ENCODE assay signal across 16 cellular contexts in genomic region chr4:141109983-141110382, GRCh38. TPM values are rescaled to one million over a fixed set of nuclear protein-coding genes. Genes with fewer than 3 reads are reported as not detected.
DNase-seq lines count a peak whose midpoint lies in the region; ATAC-seq and TF ChIP-seq lines count a peak whose summit lies in the region.
"Had no signal": no experiment of that assay in that cellular context is flagged by ENCODE, and none has a peak within 500 bp of the region (broad histone marks: within the 10 kb centered on the region; RNA-seq: fewer than 3 reads in every experiment).

No MANE protein-coding gene starts in this region.

- H3K27ac ChIP-seq in SK-N-SH (ENCODE audit: low read depth in 2 of 2, low read length in 1 of 2) = no peak overlapping the region
- H3K27ac ChIP-seq: 22Rv1; BLaER1 treated with 17β-estradiol and CSF1 and Interleukin-3, amounts not matched to agents 10 nM and 100 nM had no signal

- no peaks in the 10 kb centered on the region for H3K4me1 Mint-ChIP-seq in nephron progenitor cell
- H3K4me1 Mint-ChIP-seq in activated T-helper 1 cell treated with anti-CD3 and anti-CD28 coated beads, Interleukin-12 subunit alpha, Interleukin-12 subunit beta, Interleukin-2, Interleukin-4 antibody, amounts not matched to agents 30 ng/mL and 10 ng/mL and 1 ng/mL, durations not matched to agents 14 hours and 24 hours and 36 hours (ENCODE audit: low read depth) = no peaks in the 10 kb centered on the region
- H3K4me1 Mint-ChIP-seq: CD4-positive, CD25-positive, alpha-beta regulatory T cell; IgD-negative memory B cell had no signal

- TF ChIP-seq CTCF in SK-N-SH (IDR thresholded peaks at IDR 0.05) = no peak
- TF ChIP-seq CTCF in choroid plexus epithelial cell (conservative IDR thresholded peaks at IDR 0.05; ENCODE audit: low read depth, low read length) = peak; percentile 15
- no peak for TF ChIP-seq CTCF in nephron progenitor cell (IDR thresholded peaks at IDR 0.05)

- H3K27me3 Mint-ChIP-seq in nephron progenitor cell (ENCODE audit: low read depth, poor library complexity) = no peaks in the 10 kb centered on the region
- H3K27me3 Mint-ChIP-seq in activated T-helper 1 cell treated with anti-CD3 and anti-CD28 coated beads, Interleukin-12 subunit alpha, Interleukin-12 subunit beta, Interleukin-2, Interleukin-4 antibody, amounts not matched to agents 30 ng/mL and 10 ng/mL and 1 ng/mL, durations not matched to agents 14 hours and 24 hours and 36 hours (ENCODE audit: insufficient read depth) = no peaks in the 10 kb centered on the region
- H3K27me3 Mint-ChIP-seq: IgD-negative memory B cell had no signal

- H3K36me3 ChIP-seq in SK-N-SH (replicated peaks in 1 of 2; ENCODE audit: control insufficient read depth in 1 of 2, insufficient read depth in 2 of 2, low read length in 1 of 2) = peaks cover 4 to 8% of the 10 kb centered on the region in 2 experiments
- H3K36me3 ChIP-seq: BLaER1 treated with 17β-estradiol and CSF1 and Interleukin-3, amounts not matched to agents 10 nM and 100 nM had no signal

- intact Hi-C loops in activated T-helper 1 cell treated with anti-CD3 and anti-CD28 coated beads, Interleukin-12 subunit alpha, Interleukin-12 subunit beta, Interleukin-2, Interleukin-4 antibody, amounts not matched to agents 30 ng/mL and 10 ng/mL and 1 ng/mL, durations not matched to agents 14 hours and 24 hours and 36 hours (cut with micrococcal nuclease) = no loop called here

- no peak overlapping the region for H3K4me2 ChIP-seq in SK-N-SH
- H3K4me2 ChIP-seq: BLaER1 treated with 17β-estradiol and CSF1 and Interleukin-3, amounts not matched to agents 10 nM and 100 nM had no signal

- no peak overlapping the region for H3K9ac ChIP-seq in SK-N-SH
- H3K9ac ChIP-seq: BLaER1 treated with 17β-estradiol and CSF1 and Interleukin-3, amounts not matched to agents 10 nM and 100 nM had no signal

- POLR2A ChIA-PET in SK-N-SH (lab: Yijun Ruan, JAX) = no interaction called here

- peaks cover 29% of the 10 kb centered on the region for H3K9me3 Mint-ChIP-seq in nephron progenitor cell
- peaks cover 3% of the 10 kb centered on the region for H3K9me3 Mint-ChIP-seq in activated T-helper 1 cell treated with anti-CD3 and anti-CD28 coated beads, Interleukin-12 subunit alpha, Interleukin-12 subunit beta, Interleukin-2, Interleukin-4 antibody, amounts not matched to agents 30 ng/mL and 10 ng/mL and 1 ng/mL, durations not matched to agents 14 hours and 24 hours and 36 hours

- H3K79me2 ChIP-seq in SK-N-SH (ENCODE audit: insufficient read depth) = peaks cover 84% of the 10 kb centered on the region

- DNase-seq in SK-N-SH = no peak
- DNase-seq in choroid plexus epithelial cell (ENCODE audit: low read depth) = no peak
- no peak for DNase-seq in nephron progenitor cell
- no peak for DNase-seq in ureter (ENCODE audit: low spot score)
- DNase-seq in hepatic stellate cell (ENCODE audit: low spot score) = no peak
- DNase-seq in NCI-H345 (lab: John Stamatoyannopoulos, UW) = no peak
- no peak for DNase-seq in activated T-helper 1 cell treated with anti-CD3 and anti-CD28 coated beads, Interleukin-12 subunit alpha, Interleukin-12 subunit beta, Interleukin-2, Interleukin-4 antibody, amounts not matched to agents 30 ng/mL and 10 ng/mL and 1 ng/mL, durations not matched to agents 14 hours and 24 hours and 36 hours (ENCODE audit: low spot score)
- DNase-seq: AML-193; CD4-positive, CD25-positive, alpha-beta regulatory T cell; DMS53; GF-D8 had no signal

- 0 out of 2 replicates have a peak, but pooled peaks cover 3% of the 10 kb centered on the region for H4K20me1 ChIP-seq in SK-N-SH (ENCODE audit: insufficient read depth)
- H4K20me1 ChIP-seq: BLaER1 treated with 17β-estradiol and CSF1 and Interleukin-3, amounts not matched to agents 10 nM and 100 nM had no signal

- no peaks in the 10 kb centered on the region for H3K9me2 ChIP-seq in SK-N-SH

- CTCF ChIA-PET in SK-N-SH (lab: Yijun Ruan, JAX) = no interaction called here

- H3K27me3 ChIP-seq in SK-N-SH (ENCODE audit: insufficient read depth) = no peaks in the 10 kb centered on the region
- H3K27me3 ChIP-seq: BLaER1 treated with 17β-estradiol and CSF1 and Interleukin-3, amounts not matched to agents 10 nM and 100 nM had no signal

- no peaks in the 10 kb centered on the region for H3K9me3 ChIP-seq in SK-N-SH

- H2AFZ ChIP-seq in SK-N-SH (ENCODE audit: low read depth) = no peak overlapping the region

- TF ChIP-seq RAD21 in SK-N-SH (IDR thresholded peaks at IDR 0.05; ENCODE audit: low read length) = peak; percentile 12; the same call in 1 of the 2 replicates

- peaks cover 28% of the 10 kb centered on the region for H3K36me3 Mint-ChIP-seq in nephron progenitor cell (ENCODE audit: low read depth)
- H3K36me3 Mint-ChIP-seq in activated T-helper 1 cell treated with anti-CD3 and anti-CD28 coated beads, Interleukin-12 subunit alpha, Interleukin-12 subunit beta, Interleukin-2, Interleukin-4 antibody, amounts not matched to agents 30 ng/mL and 10 ng/mL and 1 ng/mL, durations not matched to agents 14 hours and 24 hours and 36 hours (ENCODE audit: low read depth) = no peaks in the 10 kb centered on the region
- H3K36me3 Mint-ChIP-seq: CD4-positive, CD25-positive, alpha-beta regulatory T cell; IgD-negative memory B cell had no signal

- TF ChIP-seq EP300 in SK-N-SH (IDR thresholded peaks at IDR 0.05; ENCODE audit: borderline replicate concordance in 1 of 2, low read depth in 1 of 2, low read length in 1 of 2) = no peak

- H3F3A ChIP-seq in SK-N-SH (replicated peaks; ENCODE audit: insufficient read depth) = no peaks in the 10 kb centered on the region

- WGBS in SK-N-SH (ENCODE audit: low lambda C conversion rate) = 83% methylated on average over 4 of the region's 4 CpGs

- no peak overlapping the region for H3K4me3 ChIP-seq in SK-N-SH (ENCODE audit: low read depth in 2 of 2, low read length in 1 of 2)
- H3K4me3 ChIP-seq in choroid plexus epithelial cell (ENCODE audit: low read depth, low read length) = no peak overlapping the region
- H3K4me3 ChIP-seq: BLaER1 treated with 17β-estradiol and CSF1 and Interleukin-3, amounts not matched to agents 10 nM and 100 nM had no signal

- H3K4me3 Mint-ChIP-seq in nephron progenitor cell = no peak overlapping the region
- no peak overlapping the region for H3K4me3 Mint-ChIP-seq in activated T-helper 1 cell treated with anti-CD3 and anti-CD28 coated beads, Interleukin-12 subunit alpha, Interleukin-12 subunit beta, Interleukin-2, Interleukin-4 antibody, amounts not matched to agents 30 ng/mL and 10 ng/mL and 1 ng/mL, durations not matched to agents 14 hours and 24 hours and 36 hours
- H3K4me3 Mint-ChIP-seq: CD4-positive, CD25-positive, alpha-beta regulatory T cell; IgD-negative memory B cell had no signal

- no peak for ATAC-seq in SK-N-SH treated with all-trans-retinoic acid at 6 μM for 48 hours

- H3K27ac Mint-ChIP-seq in nephron progenitor cell = peak overlapping the region; percentile 11
- no peak overlapping the region for H3K27ac Mint-ChIP-seq in activated T-helper 1 cell treated with anti-CD3 and anti-CD28 coated beads, Interleukin-12 subunit alpha, Interleukin-12 subunit beta, Interleukin-2, Interleukin-4 antibody, amounts not matched to agents 30 ng/mL and 10 ng/mL and 1 ng/mL, durations not matched to agents 14 hours and 24 hours and 36 hours
- H3K27ac Mint-ChIP-seq: CD4-positive, CD25-positive, alpha-beta regulatory T cell; IgD-negative memory B cell had no signal

- no peaks in the 10 kb centered on the region for H3K4me1 ChIP-seq in SK-N-SH (ENCODE audit: control insufficient read depth in 1 of 2, insufficient read depth in 2 of 2, low read depth in 1 of 2, low read length in 1 of 2)
- H3K4me1 ChIP-seq: BLaER1 treated with 17β-estradiol and CSF1 and Interleukin-3, amounts not matched to agents 10 nM and 100 nM had no signal

TF ChIP-seq in SK-N-SH, 30 proteins besides CTCF, POLR2A, EP300 and RAD21 (continues in another document):
- TF ChIP-seq RCOR1 (IDR thresholded peaks at IDR 0.05; ENCODE audit: low read length) (no peak), FOXJ3 (CRISPR knock-in tag; IDR thresholded peaks at IDR 0.05) (no peak), JUND (IDR thresholded peaks at IDR 0.05) (no peak), YY1 (IDR thresholded peaks at IDR 0.05; ENCODE audit: low read depth) (no peak), USF1 (IDR thresholded peaks at IDR 0.05; ENCODE audit: borderline replicate concordance, low read depth) (no peak), MXI1 (IDR thresholded peaks at IDR 0.05; ENCODE audit: low read depth, low read length) (no peak), EZH2phosphoT487 (IDR thresholded peaks at IDR 0.05; ENCODE audit: borderline replicate concordance, low read depth) (no peak), RFX5 (IDR thresholded peaks at IDR 0.05; ENCODE audit: low read length) (no peak)

TF ChIP-seq in SK-N-SH treated with all-trans-retinoic acid at 6 μM for 48 hours, 23 proteins besides CTCF, POLR2A, EP300 and RAD21 (continues in another document):
- TF ChIP-seq TOX (CRISPR knock-in tag; IDR thresholded peaks at IDR 0.05; ENCODE audit: borderline replicate concordance) (no peak), ZNF8 (CRISPR knock-in tag; IDR thresholded peaks at IDR 0.05) (no peak), ISL1 (CRISPR knock-in tag; IDR thresholded peaks at IDR 0.05) (no peak), PPARA (CRISPR knock-in tag; IDR thresholded peaks at IDR 0.05; ENCODE audit: borderline replicate concordance) (no peak), SNAI2 (CRISPR knock-in tag; IDR thresholded peaks at IDR 0.05) (no peak), RARB (CRISPR knock-in tag; IDR thresholded peaks at IDR 0.05) (no peak), CREB5 (CRISPR knock-in tag; IDR thresholded peaks at IDR 0.05; ENCODE audit: low read depth) (no peak)

RNA-seq across cellular contexts. Expression of gene RNF150, which starts 23.3 kb away (rescaled TPM):
- 5.8 and 8.8 TPM in 2 replicates for polyA plus RNA-seq in SK-N-SH (2012; rRNA removed)
- polyA plus RNA-seq in SK-N-SH (2012; cell fraction: cytosol; rRNA removed) = 7.7 and 8.0 TPM in 2 replicates
- 17.7 and 23.3 TPM in 2 replicates for polyA plus RNA-seq in SK-N-SH (2012; cell fraction: nucleus; rRNA removed)
- 19.8 TPM for total RNA-seq in ureter
- 0.07 TPM in 1 of 2 replicates, not detected in the other for total RNA-seq in activated T-helper 1 cell treated with anti-CD3 and anti-CD28 coated beads, Interleukin-12 subunit alpha, Interleukin-12 subunit beta, Interleukin-2, Interleukin-4 antibody, amounts not matched to agents 30 ng/mL and 10 ng/mL and 1 ng/mL, durations not matched to agents 14 hours and 24 hours and 36 hours
- total RNA-seq: HT-29 had no signal
- polyA plus RNA-seq: CD4-positive, CD25-positive, alpha-beta regulatory T cell; IgD-negative memory B cell had no signal

Comparison
In these comparisons a context has a peak if more than half of its experiments do, and no peak if none do; other contexts are left out.
1. RNA of gene RNF150, which starts 23.3 kb away (total RNA-seq): 19.8 TPM in ureter (single experiment); 0.07 TPM in activated T-helper 1 cell treated with anti-CD3 and anti-CD28 coated beads, Interleukin-12 subunit alpha, Interleukin-12 subunit beta, Interleukin-2, Interleukin-4 antibody, amounts not matched to agents 30 ng/mL and 10 ng/mL and 1 ng/mL, durations not matched to agents 14 hours and 24 hours and 36 hours; every median in the first group is over 10 times any median in the second.